In the genomic region with DNA sequence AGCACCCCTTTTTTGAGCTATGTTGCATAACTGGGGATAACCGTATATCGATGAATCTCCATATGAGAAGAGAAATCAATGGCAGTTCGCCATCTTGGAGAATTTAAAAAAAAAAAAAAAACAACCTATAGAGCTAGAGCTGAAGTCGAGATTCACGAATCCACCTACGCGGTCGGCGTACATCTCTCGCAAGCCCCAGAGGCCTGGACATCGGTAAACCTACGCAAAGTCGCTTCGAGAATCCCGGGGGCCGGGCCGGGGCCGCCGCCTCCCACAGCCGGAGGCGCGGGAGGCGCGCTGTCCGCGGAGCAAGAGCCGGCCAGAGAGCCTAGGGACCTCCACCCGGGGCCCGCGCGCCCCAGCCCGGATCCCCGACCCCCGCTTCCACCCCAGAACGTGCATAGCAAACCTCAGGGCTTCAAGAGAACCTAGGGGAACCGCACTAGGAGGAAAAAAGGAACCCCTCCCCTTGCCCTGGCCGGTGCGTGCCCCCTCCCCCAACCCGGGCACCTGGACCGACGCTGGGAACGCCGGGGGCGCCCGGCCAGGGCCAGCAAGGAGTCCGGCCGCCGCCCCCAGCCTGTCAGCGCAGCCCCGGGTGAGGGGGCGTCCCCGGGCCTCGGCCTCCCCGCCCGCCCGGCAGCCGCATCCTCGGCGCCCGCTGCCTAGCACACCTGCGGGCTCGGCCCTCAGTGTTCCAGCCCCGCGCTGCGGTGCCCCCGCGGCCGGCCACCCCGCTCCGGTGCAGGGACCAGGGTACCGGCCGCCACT, we compare ENCODE assay signal across 8 cellular contexts.
DNase-seq lines count a peak whose midpoint lies in the region; FAIRE-seq and TF ChIP-seq lines count a peak whose summit lies in the region.

No MANE protein-coding gene starts in this region.

- in situ Hi-C loops in astrocyte of the cerebellum (cut with HindIII; ENCODE audit: low sequenced_read_pairs): no loop called here

- DNase-seq in NAMALWA (ENCODE audit: low spot score) (peak; percentile 92), T-helper 2 cell (peak; percentile 32 to 86 (median 64)), astrocyte of the cerebellum (ENCODE audit: low read depth) (peak; percentile 80), hepatic stellate cell (ENCODE audit: low spot score) (peak; percentile 32), urothelium cell line (ENCODE audit: low spot score) (peak; percentile 29)

- TF ChIP-seq CTCF in HEK293 (tag by site-specific recombination; IDR thresholded peaks at IDR 0.05) (no peak), astrocyte of the cerebellum (IDR thresholded peaks at IDR 0.05; ENCODE audit: low read depth, low read length, missing control alignments) (no peak)

- no peaks in the 10 kb centered on the region for H3K9me3 ChIP-seq in HEK293 (ENCODE audit: control insufficient read depth, insufficient read depth, low read depth, low read length)

- CTCF ChIA-PET in HEK293 (lab: Yijun Ruan, JAX): interaction anchor here (0.6 to 1.6 kb wide), 9 partner anchors 13 to 545 kb away, joined by 3 to 8 read pairs (median 3); no protein-coding TSS in a partner anchor

- FAIRE-seq in G401.6 (lab: Jason Lieb, UNC): peak; percentile 76
- no peak for FAIRE-seq in urothelium cell line (lab: Jason Lieb, UNC)

- H3K9ac ChIP-seq in rectal smooth muscle tissue (ENCODE audit: low read length): peak overlapping the region; percentile 50

- H3K27me3 ChIP-seq in rectal smooth muscle tissue (ENCODE audit: control insufficient read depth, insufficient read depth, low read length): no peaks in the 10 kb centered on the region

- H3K4me3 ChIP-seq in HEK293 (ENCODE audit: low read depth, low read length): peak overlapping the region; percentile 94
- peak overlapping the region; percentile 85 for H3K4me3 ChIP-seq in astrocyte of the cerebellum (ENCODE audit: low read depth, low read length)
- peak overlapping the region; percentile 86 for H3K4me3 ChIP-seq in rectal smooth muscle tissue (ENCODE audit: low read length)

- POLR2A ChIA-PET in HEK293 (lab: Yijun Ruan, JAX): interaction anchor here (0.6 kb wide), 1 partner anchor 214 kb away, joined by 3 read pairs; no protein-coding TSS in a partner anchor

- H3K27ac ChIP-seq in HEK293 (ENCODE audit: extremely low read depth, low read depth, low read length) (peak overlapping the region; percentile 93), rectal smooth muscle tissue (ENCODE audit: low read depth, low read length) (peak overlapping the region; percentile 90)

- H3K36me3 ChIP-seq in HEK293 (ENCODE audit: control insufficient read depth in 2 of 2, insufficient read depth in 1 of 2, low read length in 2 of 2) (peaks cover 0 to 24% of the 10 kb centered on the region in 2 experiments; a peak in 2 of 3 replicates), rectal smooth muscle tissue (ENCODE audit: control insufficient read depth, insufficient read depth, low read length) (peaks cover 3% of the 10 kb centered on the region)

- no peaks in the 10 kb centered on the region for H3K4me1 ChIP-seq in HEK293 (ENCODE audit: control insufficient read depth, insufficient read depth, low read length)
- H3K4me1 ChIP-seq in rectal smooth muscle tissue (ENCODE audit: control insufficient read depth, insufficient read depth, low read length): no peaks in the 10 kb centered on the region

TF ChIP-seq in HEK293, 187 proteins besides CTCF, POLR2A, EP300 and RAD21 (continues in another document):
- TF ChIP-seq, protein P1, sequence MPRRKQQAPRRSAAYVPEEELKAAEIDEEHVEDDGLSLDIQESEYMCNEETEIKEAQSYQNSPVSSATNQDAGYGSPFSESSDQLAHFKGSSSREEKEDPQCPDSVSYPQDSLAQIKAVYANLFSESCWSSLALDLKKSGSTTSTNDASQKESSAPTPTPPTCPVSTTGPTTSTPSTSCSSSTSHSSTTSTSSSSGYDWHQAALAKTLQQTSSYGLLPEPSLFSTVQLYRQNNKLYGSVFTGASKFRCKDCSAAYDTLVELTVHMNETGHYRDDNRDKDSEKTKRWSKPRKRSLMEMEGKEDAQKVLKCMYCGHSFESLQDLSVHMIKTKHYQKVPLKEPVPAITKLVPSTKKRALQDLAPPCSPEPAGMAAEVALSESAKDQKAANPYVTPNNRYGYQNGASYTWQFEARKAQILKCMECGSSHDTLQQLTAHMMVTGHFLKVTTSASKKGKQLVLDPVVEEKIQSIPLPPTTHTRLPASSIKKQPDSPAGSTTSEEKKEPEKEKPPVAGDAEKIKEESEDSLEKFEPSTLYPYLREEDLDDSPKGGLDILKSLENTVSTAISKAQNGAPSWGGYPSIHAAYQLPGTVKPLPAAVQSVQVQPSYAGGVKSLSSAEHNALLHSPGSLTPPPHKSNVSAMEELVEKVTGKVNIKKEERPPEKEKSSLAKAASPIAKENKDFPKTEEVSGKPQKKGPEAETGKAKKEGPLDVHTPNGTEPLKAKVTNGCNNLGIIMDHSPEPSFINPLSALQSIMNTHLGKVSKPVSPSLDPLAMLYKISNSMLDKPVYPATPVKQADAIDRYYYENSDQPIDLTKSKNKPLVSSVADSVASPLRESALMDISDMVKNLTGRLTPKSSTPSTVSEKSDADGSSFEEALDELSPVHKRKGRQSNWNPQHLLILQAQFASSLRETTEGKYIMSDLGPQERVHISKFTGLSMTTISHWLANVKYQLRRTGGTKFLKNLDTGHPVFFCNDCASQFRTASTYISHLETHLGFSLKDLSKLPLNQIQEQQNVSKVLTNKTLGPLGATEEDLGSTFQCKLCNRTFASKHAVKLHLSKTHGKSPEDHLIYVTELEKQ (tag by site-specific recombination; IDR thresholded peaks at IDR 0.05; ENCODE audit: borderline replicate concordance): no peak
- TF ChIP-seq ZNF416 (tag by site-specific recombination; IDR thresholded peaks at IDR 0.05) (no peak), FEZF1 (tag by site-specific recombination; IDR thresholded peaks at IDR 0.05) (no peak), ZNF843 (tag by site-specific recombination; IDR thresholded peaks at IDR 0.05) (no peak), ZNF426 (tag by site-specific recombination; IDR thresholded peaks at IDR 0.05) (no peak), REPIN1 (tag by site-specific recombination; IDR thresholded peaks at IDR 0.05; ENCODE audit: low read depth) (no peak), ZNF302 (tag by site-specific recombination; IDR thresholded peaks at IDR 0.05; ENCODE audit: low read depth) (no peak), SP2 (tag by site-specific recombination; IDR thresholded peaks at IDR 0.05) (no peak), ZNF654 (tag by site-specific recombination; IDR thresholded peaks at IDR 0.05; ENCODE audit: low read depth) (no peak), GLI4 (tag by site-specific recombination; IDR thresholded peaks at IDR 0.05) (no peak), ZNF785 (tag by site-specific recombination; IDR thresholded peaks at IDR 0.05) (no peak)
- TF ChIP-seq, protein P2, sequence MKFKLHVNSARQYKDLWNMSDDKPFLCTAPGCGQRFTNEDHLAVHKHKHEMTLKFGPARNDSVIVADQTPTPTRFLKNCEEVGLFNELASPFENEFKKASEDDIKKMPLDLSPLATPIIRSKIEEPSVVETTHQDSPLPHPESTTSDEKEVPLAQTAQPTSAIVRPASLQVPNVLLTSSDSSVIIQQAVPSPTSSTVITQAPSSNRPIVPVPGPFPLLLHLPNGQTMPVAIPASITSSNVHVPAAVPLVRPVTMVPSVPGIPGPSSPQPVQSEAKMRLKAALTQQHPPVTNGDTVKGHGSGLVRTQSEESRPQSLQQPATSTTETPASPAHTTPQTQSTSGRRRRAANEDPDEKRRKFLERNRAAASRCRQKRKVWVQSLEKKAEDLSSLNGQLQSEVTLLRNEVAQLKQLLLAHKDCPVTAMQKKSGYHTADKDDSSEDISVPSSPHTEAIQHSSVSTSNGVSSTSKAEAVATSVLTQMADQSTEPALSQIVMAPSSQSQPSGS (tag by site-specific recombination; IDR thresholded peaks at IDR 0.05; ENCODE audit: low read depth): no peak
- TF ChIP-seq, protein P3, sequence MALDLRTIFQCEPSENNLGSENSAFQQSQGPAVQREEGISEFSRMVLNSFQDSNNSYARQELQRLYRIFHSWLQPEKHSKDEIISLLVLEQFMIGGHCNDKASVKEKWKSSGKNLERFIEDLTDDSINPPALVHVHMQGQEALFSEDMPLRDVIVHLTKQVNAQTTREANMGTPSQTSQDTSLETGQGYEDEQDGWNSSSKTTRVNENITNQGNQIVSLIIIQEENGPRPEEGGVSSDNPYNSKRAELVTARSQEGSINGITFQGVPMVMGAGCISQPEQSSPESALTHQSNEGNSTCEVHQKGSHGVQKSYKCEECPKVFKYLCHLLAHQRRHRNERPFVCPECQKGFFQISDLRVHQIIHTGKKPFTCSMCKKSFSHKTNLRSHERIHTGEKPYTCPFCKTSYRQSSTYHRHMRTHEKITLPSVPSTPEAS (tag by site-specific recombination; IDR thresholded peaks at IDR 0.05): no peak
- TF ChIP-seq, protein P4, sequence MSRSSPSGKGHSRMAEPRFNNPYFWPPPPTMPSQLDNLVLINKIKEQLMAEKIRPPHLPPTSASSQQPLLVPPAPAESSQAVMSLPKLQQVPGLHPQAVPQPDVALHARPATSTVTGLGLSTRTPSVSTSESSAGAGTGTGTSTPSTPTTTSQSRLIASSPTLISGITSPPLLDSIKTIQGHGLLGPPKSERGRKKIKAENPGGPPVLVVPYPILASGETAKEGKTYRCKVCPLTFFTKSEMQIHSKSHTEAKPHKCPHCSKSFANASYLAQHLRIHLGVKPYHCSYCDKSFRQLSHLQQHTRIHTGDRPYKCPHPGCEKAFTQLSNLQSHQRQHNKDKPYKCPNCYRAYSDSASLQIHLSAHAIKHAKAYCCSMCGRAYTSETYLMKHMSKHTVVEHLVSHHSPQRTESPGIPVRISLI (tag by site-specific recombination; IDR thresholded peaks at IDR 0.05): peak; percentile 71; the same call in 1 of the 2 replicates
- TF ChIP-seq, protein P5, sequence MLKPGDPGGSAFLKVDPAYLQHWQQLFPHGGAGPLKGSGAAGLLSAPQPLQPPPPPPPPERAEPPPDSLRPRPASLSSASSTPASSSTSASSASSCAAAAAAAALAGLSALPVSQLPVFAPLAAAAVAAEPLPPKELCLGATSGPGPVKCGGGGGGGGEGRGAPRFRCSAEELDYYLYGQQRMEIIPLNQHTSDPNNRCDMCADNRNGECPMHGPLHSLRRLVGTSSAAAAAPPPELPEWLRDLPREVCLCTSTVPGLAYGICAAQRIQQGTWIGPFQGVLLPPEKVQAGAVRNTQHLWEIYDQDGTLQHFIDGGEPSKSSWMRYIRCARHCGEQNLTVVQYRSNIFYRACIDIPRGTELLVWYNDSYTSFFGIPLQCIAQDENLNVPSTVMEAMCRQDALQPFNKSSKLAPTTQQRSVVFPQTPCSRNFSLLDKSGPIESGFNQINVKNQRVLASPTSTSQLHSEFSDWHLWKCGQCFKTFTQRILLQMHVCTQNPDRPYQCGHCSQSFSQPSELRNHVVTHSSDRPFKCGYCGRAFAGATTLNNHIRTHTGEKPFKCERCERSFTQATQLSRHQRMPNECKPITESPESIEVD (tag by site-specific recombination; IDR thresholded peaks at IDR 0.05): no peak

Comparison
In these comparisons a context has a peak if more than half of its experiments do, and no peak if none do; other contexts are left out.
1. Peak in every context shown above with its lines: DNase-seq, H3K4me3 ChIP-seq and H3K27ac ChIP-seq.
2. DNase-seq: peak in every context shown above with its lines; median percentile 92 in NAMALWA; 80 in astrocyte of the cerebellum; 64 in T-helper 2 cell; 32 in hepatic stellate cell; 29 in urothelium cell line.